Comparison of ENCODE assay signal across 23 cellular contexts in the genomic region with DNA sequence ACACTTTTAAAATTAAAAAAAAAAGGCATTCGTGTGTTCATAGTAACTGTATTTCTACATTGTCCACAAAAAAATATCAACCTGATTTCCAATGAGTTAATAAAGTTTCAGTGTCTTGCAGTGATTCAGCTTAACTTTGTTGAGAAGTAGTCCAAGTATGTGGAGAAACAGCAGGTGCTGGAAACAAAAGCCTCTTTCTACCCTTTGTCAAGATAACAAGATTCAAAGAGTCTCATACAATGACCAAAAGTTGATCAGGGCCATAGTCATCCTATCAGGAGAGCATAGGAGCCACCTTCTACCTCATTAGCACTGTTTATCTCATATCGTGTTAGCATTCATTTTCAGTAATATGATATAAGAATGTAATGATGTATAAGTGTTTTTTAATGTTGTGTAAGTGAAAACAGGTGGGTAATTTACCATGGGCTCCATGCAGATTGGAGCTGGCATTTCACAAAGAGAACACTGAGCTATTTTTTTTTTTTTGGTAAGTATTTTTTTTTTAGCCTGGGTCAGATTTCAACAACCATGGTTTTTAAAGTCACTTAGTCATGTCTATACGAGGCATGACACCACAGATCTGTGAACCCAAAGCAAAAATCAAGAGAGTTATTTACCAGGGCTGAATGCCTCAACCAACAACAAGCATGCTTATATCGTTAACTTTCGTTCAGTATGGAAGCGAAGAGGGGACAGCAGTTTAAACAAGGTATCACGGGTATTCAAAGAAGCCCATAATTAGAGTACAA.
DNase-seq lines count a peak whose midpoint lies in the region; ATAC-seq and TF ChIP-seq lines count a peak whose summit lies in the region.
"Had no signal": no experiment of that assay in that cellular context is flagged by ENCODE, and none has a peak within 500 bp of the region (broad histone marks: within the 10 kb centered on the region; RNA-seq: fewer than 3 reads in every experiment).

No MANE protein-coding gene starts in this region.

- no peak overlapping the region for H3K27ac ChIP-seq in BLaER1 treated with 17β-estradiol and CSF1 and Interleukin-3, amounts not matched to agents 10 nM and 100 nM
- H3K27ac ChIP-seq: A549, adrenal gland had no signal

- no peak overlapping the region for H3K9ac ChIP-seq in BLaER1 treated with 17β-estradiol and CSF1 and Interleukin-3, amounts not matched to agents 10 nM and 100 nM

- TF ChIP-seq POLR2A in erythroblast (IDR thresholded peaks at IDR 0.05; ENCODE audit: low read length) = no peak

- H4K20me1 ChIP-seq in BLaER1 treated with 17β-estradiol and CSF1 and Interleukin-3, amounts not matched to agents 10 nM and 100 nM = no peaks in the 10 kb centered on the region

- H3K4me2 ChIP-seq in BLaER1 treated with 17β-estradiol and CSF1 and Interleukin-3, amounts not matched to agents 10 nM and 100 nM = peak overlapping the region in 7 of 11 experiments; percentile 53 to 72 (median 60); a peak in 11 of 22 replicates
- H3K4me2 ChIP-seq: A549 had no signal

- H3K4me1 ChIP-seq in BLaER1 treated with 17β-estradiol and CSF1 and Interleukin-3, amounts not matched to agents 10 nM and 100 nM = peaks cover 4 to 38% (median 24%) of the 10 kb centered on the region in 10 experiments; a peak in 17 of 20 replicates
- H3K4me1 ChIP-seq: A549, adrenal gland had no signal

- no peak overlapping the region for H3K4me3 ChIP-seq in BLaER1 treated with 17β-estradiol and CSF1 and Interleukin-3, amounts not matched to agents 10 nM and 100 nM
- H3K4me3 ChIP-seq: A549, cardiac muscle cell had no signal

- no peaks in the 10 kb centered on the region for H3K27me3 ChIP-seq in BLaER1 treated with 17β-estradiol and CSF1 and Interleukin-3, amounts not matched to agents 10 nM and 100 nM
- H3K27me3 ChIP-seq: adrenal gland, cardiac muscle cell had no signal

- no peaks in the 10 kb centered on the region for H3K36me3 ChIP-seq in BLaER1 treated with 17β-estradiol and CSF1 and Interleukin-3, amounts not matched to agents 10 nM and 100 nM
- H3K36me3 ChIP-seq: adrenal gland, cardiac muscle cell had no signal

- peaks cover 0 to 14% (median 0%) of the 10 kb centered on the region in 11 experiments; a peak in 3 of 22 replicates for H3K9me3 ChIP-seq in BLaER1 treated with 17β-estradiol and CSF1 and Interleukin-3, amounts not matched to agents 10 nM and 100 nM (replicated peaks in 1 of 11)
- H3K9me3 ChIP-seq: A549, adrenal gland had no signal

- DNase-seq in NCI-H1417 treated with DMSO at 0.1 percent for 48 hours (lab: John Stamatoyannopoulos, UW) (peak; percentile 71), RPMI7951 (ENCODE audit: low read depth) (peak; percentile 11), myocyte (ENCODE audit: low read depth) (peak; percentile 53), SIG-M5 treated with dmso at 0.1 percent for 504 hours (lab: John Stamatoyannopoulos, UW; ENCODE audit: unreplicated experiment) (no peak), erythroblast (lab: John Stamatoyannopoulos, UW) (no peak)
- DNase-seq in activated CD8-positive, alpha-beta memory T cell treated with anti-CD3 and anti-CD28 coated beads, Interleukin-2, amount 50 U/mL, for 48 hours = no peak
- DNase-seq: activated CD4-positive, alpha-beta T cell treated with anti-CD3 and anti-CD28 coated beads, Interleukin-2, amount 50 U/mL, for 48 hours; activated gamma-delta T cell treated with Interleukin-2 at 50 U/mL for 16 hours; adrenal gland; C1 segment of cervical spinal cord; foreskin fibroblast; hippocampal formation; occipital lobe; OCI-M1; right cardiac atrium; SHP77; stimulated activated CD4-positive, alpha-beta T cell treated with anti-CD3 and anti-CD28 coated beads, Interleukin-15, amount 100 ng/mL, for 24 hours had no signal

- no peak for ATAC-seq in GM19463 (IDR thresholded peaks at IDR 0.05; ENCODE audit: unreplicated experiment)
- ATAC-seq: A549, HepG2, right cardiac atrium, WTC11 had no signal

Comparison
In these comparisons a context has a peak if more than half of its experiments do, and no peak if none do; other contexts are left out.
1. DNase-seq: peak in NCI-H1417 treated with DMSO at 0.1 percent for 48 hours (single experiment), RPMI7951 (single experiment) and myocyte (single experiment); none in SIG-M5 treated with dmso at 0.1 percent for 504 hours (single experiment), activated CD8-positive, alpha-beta memory T cell treated with anti-CD3 and anti-CD28 coated beads, Interleukin-2, amount 50 U/mL, for 48 hours (single experiment) and erythroblast (0 of 2).